In the genomic region with DNA sequence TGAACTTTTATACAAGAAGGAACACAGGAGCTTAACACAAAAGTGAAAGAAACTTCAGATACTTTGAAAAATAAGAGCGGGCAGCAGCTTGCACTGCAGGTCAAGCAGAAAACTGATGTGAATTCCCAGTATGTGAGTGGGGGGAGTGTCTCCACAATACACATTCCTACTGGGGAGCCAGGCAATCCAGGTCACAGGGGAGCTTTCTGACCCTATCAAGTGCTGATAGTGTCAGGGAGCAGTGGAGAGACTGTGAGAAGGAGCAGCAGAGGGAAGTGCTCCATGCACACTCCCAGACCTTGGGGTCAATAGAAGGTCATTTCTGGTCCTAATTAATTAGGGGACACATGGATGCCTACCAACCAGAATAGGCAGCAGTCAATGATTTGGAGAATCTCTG, we compare ENCODE assay signal across 16 cellular contexts.
"Had no signal": no experiment of that assay in that cellular context is flagged by ENCODE, and none has a peak within 500 bp of the region (broad histone marks: within the 10 kb centered on the region; RNA-seq: fewer than 3 reads in every experiment).

No MANE protein-coding gene starts in this region.

- DNase-seq: cerebellar nuclear complex; colonic mucosa; dermis blood vessel endothelial cell; foreskin melanocyte; head of caudate nucleus; hippocampal formation; left ventricle myocardium inferior; lower lobe of right lung; midbrain; sigmoid colon; stimulated activated CD4-positive, alpha-beta T cell treated with anti-CD3 and anti-CD28 coated beads, Interleukin-12 subunit alpha, Interleukin-12 subunit beta, amount 100 ng/mL, for 4 hours; stimulated activated naive CD4-positive, alpha-beta T cell treated with Interleukin-2 at 50 U/mL for 16 hours had no signal

- H3K27ac ChIP-seq: left ventricle myocardium inferior, lower lobe of right lung, parathyroid adenoma, prostate gland, sigmoid colon, skin epidermis had no signal

- H3K4me1 ChIP-seq: colonic mucosa, left ventricle myocardium inferior, lower lobe of right lung, parathyroid adenoma, prostate gland, sigmoid colon had no signal

- H3K27me3 ChIP-seq: colonic mucosa, sigmoid colon had no signal

- H3K36me3 ChIP-seq: colonic mucosa, lower lobe of right lung, prostate gland had no signal

- ATAC-seq: lower lobe of right lung; natural killer cell treated with Interleukin-12 subunit alpha and Interleukin-12 subunit beta and Interleukin-15 and Interleukin-18, amount 100 ng/mL, for 72 hours had no signal

- H3K4me3 ChIP-seq: colonic mucosa, left ventricle myocardium inferior, lower lobe of right lung, prostate gland, sigmoid colon, skin epidermis had no signal

- H3K9me3 ChIP-seq: colonic mucosa, prostate gland had no signal
